24 cellular contexts compared by ENCODE assay signal in the genomic region with DNA sequence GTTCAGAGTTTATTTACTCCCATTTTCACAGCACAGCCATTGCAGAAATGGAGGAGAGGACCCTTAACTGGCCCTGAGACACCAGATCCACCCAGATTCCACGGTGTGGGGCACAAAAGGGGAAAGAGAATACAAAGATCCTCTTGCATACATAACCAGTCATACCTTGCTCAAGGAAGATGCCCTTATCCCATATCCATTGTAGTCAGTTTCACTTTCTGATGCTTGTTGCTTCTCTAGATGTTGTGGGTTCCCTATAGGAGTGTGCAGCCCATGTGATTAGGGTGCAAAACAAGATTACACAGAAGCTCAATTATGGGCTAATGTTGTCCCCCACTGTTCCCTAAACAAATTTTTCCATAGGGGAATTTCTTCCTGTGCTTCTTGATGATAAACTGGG.
DNase-seq lines count a peak whose midpoint lies in the region; ATAC-seq, FAIRE-seq and TF ChIP-seq lines count a peak whose summit lies in the region.
"Had no signal": no experiment of that assay in that cellular context is flagged by ENCODE, and none has a peak within 500 bp of the region (broad histone marks: within the 10 kb centered on the region; RNA-seq: fewer than 3 reads in every experiment).

No MANE protein-coding gene starts in this region.

- H3K4me3 ChIP-seq in ACC112 (ENCODE audit: low read depth, low read length), result peak overlapping the region; percentile 58
- H3K4me3 ChIP-seq in MM.1S (ENCODE audit: low read length), result no peak overlapping the region
- H3K4me3 ChIP-seq in bronchial epithelial cell (ENCODE audit: low read depth, low read length), result no peak overlapping the region
- no peak overlapping the region for H3K4me3 ChIP-seq in sigmoid colon
- H3K4me3 ChIP-seq: GM23248 had no signal

- DNase-seq in Daoy (ENCODE audit: low read depth), result peak; percentile 4
- peak; percentile 10 for DNase-seq in MM.1S
- DNase-seq in bronchial epithelial cell (ENCODE audit: low read depth), result no peak
- DNase-seq in NCI-H1092 (lab: John Stamatoyannopoulos, UW), result no peak
- no peak for DNase-seq in anterior cingulate cortex (lab: John Stamatoyannopoulos, UW)
- DNase-seq in sigmoid colon, result no peak
- DNase-seq: C1 segment of cervical spinal cord, COR-L47, DMS53, GM23248, H9, KBM-7, NCI-H1048, NCI-H1417 treated with DMSO at 0.1 percent for 48 hours, NCI-H1694 treated with DMSO at 0.1 percent for 48 hours, NCI-H2081, NCI-H2227 treated with DMSO at 0.1 percent for 48 hours, NCI-H526 treated with DMSO at 0.1 percent for 48 hours, SHP77 had no signal

- H3K4me1 ChIP-seq in ACC112 (ENCODE audit: control insufficient read depth, insufficient read depth, low read length, unreplicated experiment), result peaks cover 16% of the 10 kb centered on the region
- H3K4me1 ChIP-seq in MM.1S (ENCODE audit: low read length), result no peaks in the 10 kb centered on the region
- no peaks in the 10 kb centered on the region for H3K4me1 ChIP-seq in sigmoid colon

- TF ChIP-seq CTCF in MM.1S (IDR thresholded peaks at IDR 0.05; ENCODE audit: low read length), result no peak
- no peak for TF ChIP-seq CTCF in bronchial epithelial cell (IDR thresholded peaks at IDR 0.05; ENCODE audit: insufficient read depth, low read length, severe bottlenecking)
- no peak for TF ChIP-seq CTCF in sigmoid colon (IDR thresholded peaks at IDR 0.05)

- no peaks in the 10 kb centered on the region for H3K9me2 ChIP-seq in MM.1S (replicated peaks; ENCODE audit: insufficient read depth, low read length)

- ATAC-seq in GM18858 (IDR thresholded peaks at IDR 0.05; ENCODE audit: unreplicated experiment), result no peak

- H3K9ac ChIP-seq in MM.1S (ENCODE audit: low read length), result no peak overlapping the region
- H3K9ac ChIP-seq: GM23248 had no signal

- no peaks in the 10 kb centered on the region for H3F3A ChIP-seq in MM.1S (ENCODE audit: insufficient read depth, low read length)

- no peak overlapping the region for H3K27ac ChIP-seq in ACC112 (ENCODE audit: low read depth, low read length)
- no peak overlapping the region for H3K27ac ChIP-seq in MM.1S (ENCODE audit: low read length)
- no peak overlapping the region for H3K27ac ChIP-seq in sigmoid colon
- H3K27ac ChIP-seq: GM23248, RWPE1 had no signal

- TF ChIP-seq POLR2A in sigmoid colon (IDR thresholded peaks at IDR 0.05), result no peak

- FAIRE-seq in bronchial epithelial cell (lab: Jason Lieb, UNC), result peak; percentile 23
- FAIRE-seq: GM12892, GM19239 had no signal

- H3K9me3 ChIP-seq in MM.1S (replicated peaks; ENCODE audit: insufficient read depth, low read length) (no peaks in the 10 kb centered on the region), sigmoid colon (no peaks in the 10 kb centered on the region)

- intact Hi-C loops in sigmoid colon (cut with DNase I), result no loop called here

- 40 to 77% methylated on average over 1 of the region's 1 CpG for WGBS in sigmoid colon, 2 donors

- H4K20me1 ChIP-seq in MM.1S (ENCODE audit: insufficient read depth, low read length), result no peaks in the 10 kb centered on the region

- no peak overlapping the region for H3K4me2 ChIP-seq in MM.1S (ENCODE audit: low read depth, low read length)

- H3K79me2 ChIP-seq in ACC112 (ENCODE audit: control insufficient read depth, insufficient read depth, low read length, unreplicated experiment), result no peaks in the 10 kb centered on the region
- H3K79me2 ChIP-seq in MM.1S (ENCODE audit: low read length), result no peaks in the 10 kb centered on the region

- H3K27me3 ChIP-seq in ACC112 (ENCODE audit: insufficient read depth, low read length) (no peaks in the 10 kb centered on the region), MM.1S (replicated peaks; ENCODE audit: insufficient read depth, low read length) (no peaks in the 10 kb centered on the region), bronchial epithelial cell (ENCODE audit: control insufficient read depth, insufficient read depth, low read length) (no peaks in the 10 kb centered on the region), sigmoid colon (no peaks in the 10 kb centered on the region)

- peak overlapping the region; percentile 82 for H2AFZ ChIP-seq in ACC112 (ENCODE audit: low read length, unreplicated experiment)
- H2AFZ ChIP-seq in MM.1S (ENCODE audit: low read length), result no peak overlapping the region
- H2AFZ ChIP-seq: GM23248 had no signal

- H3K36me3 ChIP-seq in ACC112 (ENCODE audit: insufficient read depth, low read length) (no peaks in the 10 kb centered on the region), MM.1S (replicated peaks; ENCODE audit: insufficient read depth, low read length) (no peaks in the 10 kb centered on the region), bronchial epithelial cell (ENCODE audit: control insufficient read depth, insufficient read depth, low read length) (no peaks in the 10 kb centered on the region), sigmoid colon (no peaks in the 10 kb centered on the region)

- TF ChIP-seq EP300 in sigmoid colon (IDR thresholded peaks at IDR 0.05), result no peak

Comparison
In these comparisons a context has a peak if more than half of its experiments do, and no peak if none do; other contexts are left out.
1. DNase-seq: peak in Daoy (single experiment) and MM.1S (single experiment); none in bronchial epithelial cell (single experiment), NCI-H1092 (single experiment), anterior cingulate cortex (0 of 58) and sigmoid colon (single experiment).